In genomic region chr3:140420621-140421357, GRCh38 we compare ENCODE assay signal across 13 cellular contexts.
A peak's percentile ranks its signal among the peaks of the same experiment; 100 is the strongest.
DNase-seq lines count a peak whose midpoint lies in the region; ATAC-seq and TF ChIP-seq lines count a peak whose summit lies in the region.
"Had no signal": no experiment of that assay in that cellular context is flagged by ENCODE, and none has a peak within 500 bp of the region (broad histone marks: within the 10 kb centered on the region; RNA-seq: fewer than 3 reads in every experiment).

No MANE protein-coding gene starts in this region.

- H4K20me1 ChIP-seq in IMR-90 (ENCODE audit: insufficient read depth, low read length), result no peaks in the 10 kb centered on the region

- ATAC-seq in IMR-90 (ENCODE audit: low read depth) (no peak; the same call in 1 of the 2 replicates), left lung (peak; percentile 84)
- ATAC-seq: activated CD8-positive, alpha-beta memory T cell treated with anti-CD3 and anti-CD28 coated beads, Interleukin-2, amount 10 ng/mL, durations not matched to agents 7 days and 5 days had no signal

- H2BK15ac ChIP-seq in IMR-90 (ENCODE audit: low read depth, low read length), result no peak overlapping the region

- no TSS peak for BruUV-seq in IMR-90 (replicated peaks; lab: Mats Ljungman, UMichigan)

- H4K8ac ChIP-seq in IMR-90 (ENCODE audit: low read depth in 2 of 2, low read length in 2 of 2), result no peak overlapping the region

- TF ChIP-seq CTCF in IMR-90 (conservative IDR thresholded peaks at IDR 0.05; ENCODE audit: low read depth, low read length) (no peak), left lung (IDR thresholded peaks at IDR 0.05) (no peak), thyroid gland (IDR thresholded peaks at IDR 0.05) (peak in 3 of 6 experiments; percentile 3 to 18 (median 17))

- H3K23ac ChIP-seq in IMR-90 (ENCODE audit: low read depth, low read length), result no peak overlapping the region

- H2AFZ ChIP-seq in IMR-90 (replicated peaks; ENCODE audit: low read length, poor library complexity), result no peak overlapping the region

- in situ Hi-C loops in IMR-90 (cut with MboI; ENCODE audit: low sequenced_read_pairs), result no loop called here

- no peak overlapping the region for H3K14ac ChIP-seq in IMR-90 (replicated peaks; ENCODE audit: low read depth, low read length)

- peak overlapping the region; percentile 13; the same call in 1 of the 2 replicates for H3K4me2 ChIP-seq in IMR-90 (ENCODE audit: low read depth, low read length)

- CTCF ChIA-PET in IMR-90 (lab: Yijun Ruan, JAX), result no interaction called here

- H3K27ac ChIP-seq in IMR-90 (ENCODE audit: insufficient read depth, low read length), result no peak overlapping the region
- no peak overlapping the region for H3K27ac ChIP-seq in left lung
- peak overlapping the region in 1 of 3 donors; percentile 11 for H3K27ac ChIP-seq in thyroid gland
- H3K27ac ChIP-seq: uterus had no signal

- no peaks in the 10 kb centered on the region for H3K36me3 ChIP-seq in IMR-90 (ENCODE audit: control insufficient read depth, insufficient read depth, low read length)
- H3K36me3 ChIP-seq in left lung, result no peaks in the 10 kb centered on the region
- H3K36me3 ChIP-seq in thyroid gland, result no peaks in the 10 kb centered on the region
- H3K36me3 ChIP-seq: uterus had no signal

- H3K4me1 ChIP-seq in IMR-90 (ENCODE audit: control insufficient read depth, insufficient read depth, low read length) (no peaks in the 10 kb centered on the region; the same call in 1 of the 2 replicates), left lung (no peaks in the 10 kb centered on the region), thyroid gland (peaks cover 8 to 12% of the 10 kb centered on the region in 2 donors)
- H3K4me1 ChIP-seq: uterus had no signal

- no peaks in the 10 kb centered on the region for H3K27me3 ChIP-seq in IMR-90 (ENCODE audit: control insufficient read depth, insufficient read depth, low read length)
- H3K27me3 ChIP-seq in left lung, result no peaks in the 10 kb centered on the region
- H3K27me3 ChIP-seq in thyroid gland, result no peaks in the 10 kb centered on the region
- H3K27me3 ChIP-seq: uterus had no signal

- intact Hi-C loops in IMR-90 (cut with micrococcal nuclease), result no loop called here
- intact Hi-C loops in left lung (cut with DNase I), result no loop called here
- intact Hi-C loops in thyroid gland (cut with DNase I), result no loop called here
- intact Hi-C loops in posterior vena cava (cut with DNase I), result no loop called here

- H3K9me1 ChIP-seq in IMR-90 (ENCODE audit: insufficient read depth, low read length), result no peaks in the 10 kb centered on the region

- H3K9me3 ChIP-seq in IMR-90 (ENCODE audit: control insufficient read depth, insufficient read depth, low read length), result no peaks in the 10 kb centered on the region
- H3K9me3 ChIP-seq in left lung, result no peaks in the 10 kb centered on the region
- no peaks in the 10 kb centered on the region for H3K9me3 ChIP-seq in thyroid gland
- H3K9me3 ChIP-seq: uterus had no signal

- dilution Hi-C loops in IMR-90 (cut with HindIII; ENCODE audit: low sequenced_read_pairs, unreplicated experiment), result no loop called here

- peak; percentile 32 for DNase-seq in IMR-90
- DNase-seq in dermis blood vessel endothelial cell, result peak; percentile 68
- no peak for DNase-seq in left lung
- DNase-seq in thyroid gland, result peak; percentile 33 to 69
- no peak for DNase-seq in posterior vena cava (ENCODE audit: low spot score)
- DNase-seq in NCI-H128 (lab: John Stamatoyannopoulos, UW; ENCODE audit: unreplicated experiment), result no peak
- DNase-seq in DMS 273 (lab: John Stamatoyannopoulos, UW; ENCODE audit: unreplicated experiment), result no peak
- DNase-seq: activated CD8-positive, alpha-beta memory T cell treated with anti-CD3 and anti-CD28 coated beads, Interleukin-2, amount 10 ng/mL, durations not matched to agents 7 days and 5 days; MM.1S; NCI-H748 treated with DMSO at 0.1 percent for 48 hours; nephron progenitor cell; T-helper 2 cell; uterus had no signal

- H4K91ac ChIP-seq in IMR-90 (ENCODE audit: insufficient read depth, low read depth, low read length), result no peak overlapping the region

- POLR2A ChIA-PET in IMR-90 (lab: Charles Lee; ENCODE audit: unreplicated experiment), result no interaction called here

- no peak overlapping the region for H3K9ac ChIP-seq in IMR-90 (ENCODE audit: low read depth, low read length)

- H3K4ac ChIP-seq in IMR-90 (ENCODE audit: low read depth, low read length), result 0 out of 2 replicates have a peak overlapping the region, but pooled peaks have one; percentile 13

- no peak overlapping the region for H2BK5ac ChIP-seq in IMR-90 (ENCODE audit: low read depth, low read length, poor library complexity, severe bottlenecking)

- H2BK120ac ChIP-seq in IMR-90 (ENCODE audit: low read depth, low read length), result no peak overlapping the region

- H4K5ac ChIP-seq in IMR-90 (ENCODE audit: low read depth, low read length), result no peak overlapping the region

- no peak for TF ChIP-seq POLR2A in IMR-90 (IDR thresholded peaks at IDR 0.05; ENCODE audit: low read depth, low read length)
- no peak for TF ChIP-seq POLR2A in thyroid gland (IDR thresholded peaks at IDR 0.05)

- H2BK20ac ChIP-seq in IMR-90 (ENCODE audit: low read depth, low read length), result no peak overlapping the region

- H3K79me1 ChIP-seq in IMR-90 (ENCODE audit: low read depth in 1 of 2, low read length in 2 of 2), result no peaks in the 10 kb centered on the region

- H3K4me3 ChIP-seq in IMR-90 (ENCODE audit: insufficient read depth, low read depth, low read length), result no peak overlapping the region
- no peak overlapping the region for H3K4me3 ChIP-seq in left lung
- no peak overlapping the region for H3K4me3 ChIP-seq in thyroid gland (replicated peaks in 1 of 3)
- H3K4me3 ChIP-seq: uterus had no signal

- no CpG with 5 or more reads among the region's 9 CpGs for WGBS in IMR-90 (ENCODE audit: extremely low coverage in 2 of 2, insufficient read length in 1 of 2), 2 experiments
- WGBS in thyroid gland, 2 donors, result 32 to 45% methylated on average over 9 of the region's 9 CpGs

- no peak overlapping the region for H3K18ac ChIP-seq in IMR-90 (ENCODE audit: low read depth, low read length)

- H2AK9ac ChIP-seq in IMR-90 (replicated peaks; ENCODE audit: low read depth, low read length, poor library complexity), result no peak overlapping the region

- H2AK5ac ChIP-seq in IMR-90 (ENCODE audit: low read depth, low read length), result no peak overlapping the region

- no peak for TF ChIP-seq RAD21 in IMR-90 (IDR thresholded peaks at IDR 0.05; ENCODE audit: low read length)

- no peak overlapping the region for H3K56ac ChIP-seq in IMR-90 (ENCODE audit: extremely low read depth, insufficient read depth, low read length)

TF ChIP-seq in IMR-90, 13 proteins besides CTCF, POLR2A, EP300 and RAD21:
- TF ChIP-seq CEBPB (IDR thresholded peaks at IDR 0.05; ENCODE audit: low read depth, low read length) (no peak), NFE2L2 (IDR thresholded peaks at IDR 0.05; ENCODE audit: low read depth, low read length) (no peak), MAFK (IDR thresholded peaks at IDR 0.05; ENCODE audit: low read depth, low read length) (no peak), MXI1 (IDR thresholded peaks at IDR 0.05; ENCODE audit: borderline replicate concordance, low read depth, low read length) (no peak), MAZ (IDR thresholded peaks at IDR 0.05; ENCODE audit: borderline replicate concordance, low read depth, low read length) (no peak), CHD1 (IDR thresholded peaks at IDR 0.05; ENCODE audit: low read depth, low read length) (no peak), SMC3 (IDR thresholded peaks at IDR 0.05; ENCODE audit: low read depth, low read length) (no peak), RFX5 (IDR thresholded peaks at IDR 0.05; ENCODE audit: low read depth, low read length) (no peak), ELK1 (IDR thresholded peaks at IDR 0.05; ENCODE audit: borderline replicate concordance, low read depth, low read length) (no peak), RCOR1 (IDR thresholded peaks at IDR 0.05; ENCODE audit: insufficient replicate concordance, low read length) (no peak), BHLHE40 (IDR thresholded peaks at IDR 0.05; ENCODE audit: low read depth, low read length) (no peak), FOS (IDR thresholded peaks at IDR 0.05; ENCODE audit: low read depth, low read length) (no peak)
- TF ChIP-seq, protein P1, sequence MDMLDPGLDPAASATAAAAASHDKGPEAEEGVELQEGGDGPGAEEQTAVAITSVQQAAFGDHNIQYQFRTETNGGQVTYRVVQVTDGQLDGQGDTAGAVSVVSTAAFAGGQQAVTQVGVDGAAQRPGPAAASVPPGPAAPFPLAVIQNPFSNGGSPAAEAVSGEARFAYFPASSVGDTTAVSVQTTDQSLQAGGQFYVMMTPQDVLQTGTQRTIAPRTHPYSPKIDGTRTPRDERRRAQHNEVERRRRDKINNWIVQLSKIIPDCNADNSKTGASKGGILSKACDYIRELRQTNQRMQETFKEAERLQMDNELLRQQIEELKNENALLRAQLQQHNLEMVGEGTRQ (IDR thresholded peaks at IDR 0.05; ENCODE audit: low read depth, low read length), result no peak

Comparison
In these comparisons a context has a peak if more than half of its experiments do, and no peak if none do; other contexts are left out.
1. DNase-seq: peak in IMR-90 (single experiment), dermis blood vessel endothelial cell (single experiment) and thyroid gland (2 of 2); none in left lung (0 of 2), posterior vena cava (single experiment), NCI-H128 (single experiment) and DMS 273 (single experiment).